1 cellular context compared by ENCODE assay signal in the genomic region with DNA sequence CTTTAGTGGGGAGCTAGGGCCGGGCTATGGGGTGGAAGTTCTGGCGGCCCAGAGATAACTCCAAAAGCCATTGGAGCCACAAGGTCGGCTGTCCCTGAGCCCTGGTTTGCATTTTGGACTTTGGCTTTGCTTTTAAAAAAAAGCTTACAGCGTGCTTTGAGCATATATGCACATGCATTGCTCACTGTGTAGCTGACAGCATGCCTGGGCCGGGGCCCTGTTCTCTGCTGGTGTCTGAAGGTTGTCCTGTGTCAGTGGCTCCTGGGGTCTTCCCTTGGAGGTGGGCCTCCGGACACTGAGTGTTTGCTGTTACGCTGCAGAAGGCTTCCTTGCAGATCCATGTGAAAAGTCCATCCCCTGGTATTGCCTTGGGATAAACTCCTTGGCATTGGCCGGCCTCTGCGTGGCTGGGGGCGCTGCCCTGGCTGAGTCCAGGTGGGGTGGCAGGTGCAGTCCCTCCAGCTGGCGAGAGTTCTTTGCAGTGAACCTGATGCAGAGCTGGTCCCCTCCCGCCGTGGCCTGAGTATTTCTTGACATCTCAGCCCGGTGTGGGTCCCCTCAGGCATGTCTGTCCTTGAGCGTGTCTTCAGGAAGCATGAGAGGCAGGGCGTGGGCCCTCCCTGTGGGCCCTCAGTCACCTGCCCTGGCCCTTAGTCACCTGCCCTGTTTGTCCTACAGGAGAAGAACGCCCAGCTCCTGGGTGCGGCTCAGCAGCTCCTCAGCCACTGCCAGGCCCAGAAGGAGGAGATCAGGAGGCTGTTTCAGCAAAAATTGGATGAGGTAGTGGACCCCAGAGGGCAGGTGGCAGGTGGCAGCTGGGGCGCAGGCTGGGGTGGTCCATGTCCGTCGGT.
A peak's percentile ranks its signal among the peaks of the same experiment; 100 is the strongest.
TF ChIP-seq lines count a peak whose summit lies in the region.

No MANE protein-coding gene starts in this region.

TF ChIP-seq in HepG2, 621 proteins besides CTCF, POLR2A, EP300 and RAD21 (continued from another document and continues in another):
- TF ChIP-seq, protein P1, sequence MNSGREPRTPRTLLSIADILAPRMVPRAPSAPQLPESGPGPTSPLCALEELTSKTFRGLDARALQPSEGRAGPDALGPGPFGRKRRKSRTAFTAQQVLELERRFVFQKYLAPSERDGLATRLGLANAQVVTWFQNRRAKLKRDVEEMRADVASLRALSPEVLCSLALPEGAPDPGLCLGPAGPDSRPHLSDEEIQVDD (CRISPR knock-in tag; IDR thresholded peaks at IDR 0.05; ENCODE audit: borderline replicate concordance), result peak; percentile 30; the same call in 1 of the 2 replicates
- TF ChIP-seq ZNF207 (IDR thresholded peaks at IDR 0.05; ENCODE audit: borderline replicate concordance) (no peak), IRX3 (CRISPR knock-in tag; IDR thresholded peaks at IDR 0.05; ENCODE audit: borderline replicate concordance, low read depth) (peak; percentile 99), ZNF180 (CRISPR knock-in tag; IDR thresholded peaks at IDR 0.05; ENCODE audit: borderline replicate concordance, low read depth) (no peak), ASH2L (IDR thresholded peaks at IDR 0.05; ENCODE audit: insufficient read length, low read depth, low read length) (no peak), KAT7 (CRISPR knock-in tag; IDR thresholded peaks at IDR 0.05; ENCODE audit: borderline replicate concordance) (no peak), SIX4 (CRISPR knock-in tag; IDR thresholded peaks at IDR 0.05) (no peak), MYC (CRISPR knock-in tag; IDR thresholded peaks at IDR 0.05; ENCODE audit: borderline replicate concordance) (peak; percentile 81), ZFP41 (CRISPR knock-in tag; IDR thresholded peaks at IDR 0.05; ENCODE audit: borderline replicate concordance) (peak; percentile 89), IKZF1 (IDR thresholded peaks at IDR 0.05) (no peak), ZNF703 (CRISPR knock-in tag; IDR thresholded peaks at IDR 0.05; ENCODE audit: borderline replicate concordance) (peak; percentile 72; the same call in 1 of the 2 replicates), ZNF670 (CRISPR knock-in tag; IDR thresholded peaks at IDR 0.05; ENCODE audit: borderline replicate concordance) (no peak), ZSCAN21 (CRISPR knock-in tag; IDR thresholded peaks at IDR 0.05; ENCODE audit: borderline replicate concordance) (peak; percentile 92), ZNF569 (CRISPR knock-in tag; IDR thresholded peaks at IDR 0.05; ENCODE audit: borderline replicate concordance) (no peak), ZNF674 (CRISPR knock-in tag; IDR thresholded peaks at IDR 0.05; ENCODE audit: low read depth) (no peak), ZSCAN22 (CRISPR knock-in tag; IDR thresholded peaks at IDR 0.05) (peak; percentile 82), CBFB (CRISPR knock-in tag; IDR thresholded peaks at IDR 0.05) (no peak), ZNF7 (CRISPR knock-in tag; IDR thresholded peaks at IDR 0.05) (no peak), ARHGAP35 (CRISPR knock-in tag; IDR thresholded peaks at IDR 0.05; ENCODE audit: borderline replicate concordance) (0 out of 2 replicates have a peak, but pooled peaks have one; percentile 80), TCF7L2 (IDR thresholded peaks at IDR 0.05; ENCODE audit: low read depth, low read length) (no peak), ZNF282 (IDR thresholded peaks at IDR 0.05; ENCODE audit: partially characterized antibody) (no peak), ZNF709 (CRISPR knock-in tag; IDR thresholded peaks at IDR 0.05) (peak; percentile 93), TP53 (CRISPR knock-in tag; conservative IDR thresholded peaks at IDR 0.05) (peak; percentile 66; the same call in 1 of the 2 replicates), ZNF335 (CRISPR knock-in tag; IDR thresholded peaks at IDR 0.05) (peak; percentile 60; the same call in 1 of the 2 replicates), NFKBIZ (CRISPR knock-in tag; IDR thresholded peaks at IDR 0.05) (0 out of 2 replicates have a peak, but pooled peaks have one; percentile 47), DNMT1 (CRISPR knock-in tag; IDR thresholded peaks at IDR 0.05) (no peak), SSRP1 (CRISPR knock-in tag; IDR thresholded peaks at IDR 0.05) (no peak), ZNF10 (CRISPR knock-in tag; IDR thresholded peaks at IDR 0.05; ENCODE audit: borderline replicate concordance, low read depth) (no peak), PHB2 (IDR thresholded peaks at IDR 0.05; ENCODE audit: partially characterized antibody) (no peak)
- TF ChIP-seq, protein P2, sequence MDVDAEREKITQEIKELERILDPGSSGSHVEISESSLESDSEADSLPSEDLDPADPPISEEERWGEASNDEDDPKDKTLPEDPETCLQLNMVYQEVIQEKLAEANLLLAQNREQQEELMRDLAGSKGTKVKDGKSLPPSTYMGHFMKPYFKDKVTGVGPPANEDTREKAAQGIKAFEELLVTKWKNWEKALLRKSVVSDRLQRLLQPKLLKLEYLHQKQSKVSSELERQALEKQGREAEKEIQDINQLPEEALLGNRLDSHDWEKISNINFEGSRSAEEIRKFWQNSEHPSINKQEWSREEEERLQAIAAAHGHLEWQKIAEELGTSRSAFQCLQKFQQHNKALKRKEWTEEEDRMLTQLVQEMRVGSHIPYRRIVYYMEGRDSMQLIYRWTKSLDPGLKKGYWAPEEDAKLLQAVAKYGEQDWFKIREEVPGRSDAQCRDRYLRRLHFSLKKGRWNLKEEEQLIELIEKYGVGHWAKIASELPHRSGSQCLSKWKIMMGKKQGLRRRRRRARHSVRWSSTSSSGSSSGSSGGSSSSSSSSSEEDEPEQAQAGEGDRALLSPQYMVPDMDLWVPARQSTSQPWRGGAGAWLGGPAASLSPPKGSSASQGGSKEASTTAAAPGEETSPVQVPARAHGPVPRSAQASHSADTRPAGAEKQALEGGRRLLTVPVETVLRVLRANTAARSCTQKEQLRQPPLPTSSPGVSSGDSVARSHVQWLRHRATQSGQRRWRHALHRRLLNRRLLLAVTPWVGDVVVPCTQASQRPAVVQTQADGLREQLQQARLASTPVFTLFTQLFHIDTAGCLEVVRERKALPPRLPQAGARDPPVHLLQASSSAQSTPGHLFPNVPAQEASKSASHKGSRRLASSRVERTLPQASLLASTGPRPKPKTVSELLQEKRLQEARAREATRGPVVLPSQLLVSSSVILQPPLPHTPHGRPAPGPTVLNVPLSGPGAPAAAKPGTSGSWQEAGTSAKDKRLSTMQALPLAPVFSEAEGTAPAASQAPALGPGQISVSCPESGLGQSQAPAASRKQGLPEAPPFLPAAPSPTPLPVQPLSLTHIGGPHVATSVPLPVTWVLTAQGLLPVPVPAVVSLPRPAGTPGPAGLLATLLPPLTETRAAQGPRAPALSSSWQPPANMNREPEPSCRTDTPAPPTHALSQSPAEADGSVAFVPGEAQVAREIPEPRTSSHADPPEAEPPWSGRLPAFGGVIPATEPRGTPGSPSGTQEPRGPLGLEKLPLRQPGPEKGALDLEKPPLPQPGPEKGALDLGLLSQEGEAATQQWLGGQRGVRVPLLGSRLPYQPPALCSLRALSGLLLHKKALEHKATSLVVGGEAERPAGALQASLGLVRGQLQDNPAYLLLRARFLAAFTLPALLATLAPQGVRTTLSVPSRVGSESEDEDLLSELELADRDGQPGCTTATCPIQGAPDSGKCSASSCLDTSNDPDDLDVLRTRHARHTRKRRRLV (CRISPR knock-in tag; IDR thresholded peaks at IDR 0.05), result 0 out of 2 replicates have a peak, but pooled peaks have one; percentile 55
- TF ChIP-seq, protein P3, sequence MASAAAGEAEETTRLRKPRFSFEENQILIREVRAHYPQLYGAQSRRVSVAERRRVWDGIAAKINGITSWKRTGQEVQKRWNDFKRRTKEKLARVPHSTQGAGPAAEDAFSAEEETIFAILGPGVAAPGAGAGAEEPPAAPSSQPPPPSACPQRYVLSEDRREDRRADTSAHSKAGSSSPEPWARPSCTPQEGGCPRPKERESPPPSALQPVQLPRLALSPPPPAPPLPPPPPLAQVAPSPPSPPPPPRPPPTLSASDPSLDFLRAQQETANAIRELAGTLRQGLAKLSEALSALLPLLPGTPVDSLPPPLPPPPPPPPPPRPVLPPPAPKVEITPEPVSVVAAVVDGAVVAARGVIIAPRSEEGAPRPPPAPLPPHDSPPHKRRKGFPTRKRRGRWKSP (CRISPR knock-in tag; IDR thresholded peaks at IDR 0.05), result 0 out of 2 replicates have a peak, but pooled peaks have one; percentile 69
- TF ChIP-seq, protein P4, sequence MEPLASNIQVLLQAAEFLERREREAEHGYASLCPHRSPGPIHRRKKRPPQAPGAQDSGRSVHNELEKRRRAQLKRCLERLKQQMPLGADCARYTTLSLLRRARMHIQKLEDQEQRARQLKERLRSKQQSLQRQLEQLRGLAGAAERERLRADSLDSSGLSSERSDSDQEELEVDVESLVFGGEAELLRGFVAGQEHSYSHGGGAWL (CRISPR knock-in tag; IDR thresholded peaks at IDR 0.05), result peak; percentile 53; the same call in 1 of the 2 replicates
- TF ChIP-seq, protein P5, sequence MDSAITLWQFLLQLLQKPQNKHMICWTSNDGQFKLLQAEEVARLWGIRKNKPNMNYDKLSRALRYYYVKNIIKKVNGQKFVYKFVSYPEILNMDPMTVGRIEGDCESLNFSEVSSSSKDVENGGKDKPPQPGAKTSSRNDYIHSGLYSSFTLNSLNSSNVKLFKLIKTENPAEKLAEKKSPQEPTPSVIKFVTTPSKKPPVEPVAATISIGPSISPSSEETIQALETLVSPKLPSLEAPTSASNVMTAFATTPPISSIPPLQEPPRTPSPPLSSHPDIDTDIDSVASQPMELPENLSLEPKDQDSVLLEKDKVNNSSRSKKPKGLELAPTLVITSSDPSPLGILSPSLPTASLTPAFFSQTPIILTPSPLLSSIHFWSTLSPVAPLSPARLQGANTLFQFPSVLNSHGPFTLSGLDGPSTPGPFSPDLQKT (CRISPR knock-in tag; IDR thresholded peaks at IDR 0.05; ENCODE audit: borderline replicate concordance), result no peak
- TF ChIP-seq, protein P6, sequence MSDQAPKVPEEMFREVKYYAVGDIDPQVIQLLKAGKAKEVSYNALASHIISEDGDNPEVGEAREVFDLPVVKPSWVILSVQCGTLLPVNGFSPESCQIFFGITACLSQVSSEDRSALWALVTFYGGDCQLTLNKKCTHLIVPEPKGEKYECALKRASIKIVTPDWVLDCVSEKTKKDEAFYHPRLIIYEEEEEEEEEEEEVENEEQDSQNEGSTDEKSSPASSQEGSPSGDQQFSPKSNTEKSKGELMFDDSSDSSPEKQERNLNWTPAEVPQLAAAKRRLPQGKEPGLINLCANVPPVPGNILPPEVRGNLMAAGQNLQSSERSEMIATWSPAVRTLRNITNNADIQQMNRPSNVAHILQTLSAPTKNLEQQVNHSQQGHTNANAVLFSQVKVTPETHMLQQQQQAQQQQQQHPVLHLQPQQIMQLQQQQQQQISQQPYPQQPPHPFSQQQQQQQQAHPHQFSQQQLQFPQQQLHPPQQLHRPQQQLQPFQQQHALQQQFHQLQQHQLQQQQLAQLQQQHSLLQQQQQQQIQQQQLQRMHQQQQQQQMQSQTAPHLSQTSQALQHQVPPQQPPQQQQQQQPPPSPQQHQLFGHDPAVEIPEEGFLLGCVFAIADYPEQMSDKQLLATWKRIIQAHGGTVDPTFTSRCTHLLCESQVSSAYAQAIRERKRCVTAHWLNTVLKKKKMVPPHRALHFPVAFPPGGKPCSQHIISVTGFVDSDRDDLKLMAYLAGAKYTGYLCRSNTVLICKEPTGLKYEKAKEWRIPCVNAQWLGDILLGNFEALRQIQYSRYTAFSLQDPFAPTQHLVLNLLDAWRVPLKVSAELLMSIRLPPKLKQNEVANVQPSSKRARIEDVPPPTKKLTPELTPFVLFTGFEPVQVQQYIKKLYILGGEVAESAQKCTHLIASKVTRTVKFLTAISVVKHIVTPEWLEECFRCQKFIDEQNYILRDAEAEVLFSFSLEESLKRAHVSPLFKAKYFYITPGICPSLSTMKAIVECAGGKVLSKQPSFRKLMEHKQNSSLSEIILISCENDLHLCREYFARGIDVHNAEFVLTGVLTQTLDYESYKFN (CRISPR knock-in tag; conservative IDR thresholded peaks at IDR 0.05), result peak; percentile 88
- TF ChIP-seq, protein P7, sequence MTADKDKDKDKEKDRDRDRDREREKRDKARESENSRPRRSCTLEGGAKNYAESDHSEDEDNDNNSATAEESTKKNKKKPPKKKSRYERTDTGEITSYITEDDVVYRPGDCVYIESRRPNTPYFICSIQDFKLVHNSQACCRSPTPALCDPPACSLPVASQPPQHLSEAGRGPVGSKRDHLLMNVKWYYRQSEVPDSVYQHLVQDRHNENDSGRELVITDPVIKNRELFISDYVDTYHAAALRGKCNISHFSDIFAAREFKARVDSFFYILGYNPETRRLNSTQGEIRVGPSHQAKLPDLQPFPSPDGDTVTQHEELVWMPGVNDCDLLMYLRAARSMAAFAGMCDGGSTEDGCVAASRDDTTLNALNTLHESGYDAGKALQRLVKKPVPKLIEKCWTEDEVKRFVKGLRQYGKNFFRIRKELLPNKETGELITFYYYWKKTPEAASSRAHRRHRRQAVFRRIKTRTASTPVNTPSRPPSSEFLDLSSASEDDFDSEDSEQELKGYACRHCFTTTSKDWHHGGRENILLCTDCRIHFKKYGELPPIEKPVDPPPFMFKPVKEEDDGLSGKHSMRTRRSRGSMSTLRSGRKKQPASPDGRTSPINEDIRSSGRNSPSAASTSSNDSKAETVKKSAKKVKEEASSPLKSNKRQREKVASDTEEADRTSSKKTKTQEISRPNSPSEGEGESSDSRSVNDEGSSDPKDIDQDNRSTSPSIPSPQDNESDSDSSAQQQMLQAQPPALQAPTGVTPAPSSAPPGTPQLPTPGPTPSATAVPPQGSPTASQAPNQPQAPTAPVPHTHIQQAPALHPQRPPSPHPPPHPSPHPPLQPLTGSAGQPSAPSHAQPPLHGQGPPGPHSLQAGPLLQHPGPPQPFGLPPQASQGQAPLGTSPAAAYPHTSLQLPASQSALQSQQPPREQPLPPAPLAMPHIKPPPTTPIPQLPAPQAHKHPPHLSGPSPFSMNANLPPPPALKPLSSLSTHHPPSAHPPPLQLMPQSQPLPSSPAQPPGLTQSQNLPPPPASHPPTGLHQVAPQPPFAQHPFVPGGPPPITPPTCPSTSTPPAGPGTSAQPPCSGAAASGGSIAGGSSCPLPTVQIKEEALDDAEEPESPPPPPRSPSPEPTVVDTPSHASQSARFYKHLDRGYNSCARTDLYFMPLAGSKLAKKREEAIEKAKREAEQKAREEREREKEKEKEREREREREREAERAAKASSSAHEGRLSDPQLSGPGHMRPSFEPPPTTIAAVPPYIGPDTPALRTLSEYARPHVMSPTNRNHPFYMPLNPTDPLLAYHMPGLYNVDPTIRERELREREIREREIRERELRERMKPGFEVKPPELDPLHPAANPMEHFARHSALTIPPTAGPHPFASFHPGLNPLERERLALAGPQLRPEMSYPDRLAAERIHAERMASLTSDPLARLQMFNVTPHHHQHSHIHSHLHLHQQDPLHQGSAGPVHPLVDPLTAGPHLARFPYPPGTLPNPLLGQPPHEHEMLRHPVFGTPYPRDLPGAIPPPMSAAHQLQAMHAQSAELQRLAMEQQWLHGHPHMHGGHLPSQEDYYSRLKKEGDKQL (CRISPR knock-in tag; IDR thresholded peaks at IDR 0.05; ENCODE audit: low read depth), result no peak
- TF ChIP-seq, protein P8, sequence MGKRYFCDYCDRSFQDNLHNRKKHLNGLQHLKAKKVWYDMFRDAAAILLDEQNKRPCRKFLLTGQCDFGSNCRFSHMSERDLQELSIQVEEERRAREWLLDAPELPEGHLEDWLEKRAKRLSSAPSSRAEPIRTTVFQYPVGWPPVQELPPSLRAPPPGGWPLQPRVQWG (CRISPR knock-in tag; IDR thresholded peaks at IDR 0.05; ENCODE audit: borderline replicate concordance, low read depth), result no peak
